Comparison of ENCODE assay signal across 13 cellular contexts in genomic region chr2:179252439-179252838, GRCh38. TPM values are rescaled to one million over a fixed set of nuclear protein-coding genes. Genes with fewer than 3 reads are reported as not detected.
DNase-seq lines count a peak whose midpoint lies in the region; ATAC-seq lines count a peak whose summit lies in the region.
"Had no signal": no experiment of that assay in that cellular context is flagged by ENCODE, and none has a peak within 500 bp of the region (broad histone marks: within the 10 kb centered on the region; RNA-seq: fewer than 3 reads in every experiment).

No MANE protein-coding gene starts in this region.

- H3K36me3 Mint-ChIP-seq in activated naive CD8-positive, alpha-beta T cell: peaks cover 3% of the 10 kb centered on the region
- no peaks in the 10 kb centered on the region for H3K36me3 Mint-ChIP-seq in activated naive CD8-positive, alpha-beta T cell treated with anti-CD3 and anti-CD28 coated beads for 36 hours
- peaks cover 3% of the 10 kb centered on the region for H3K36me3 Mint-ChIP-seq in T-helper 17 cell (ENCODE audit: low read depth)

- H3K4me1 ChIP-seq in subcutaneous abdominal adipose tissue (ENCODE audit: control insufficient read depth in 5 of 5, insufficient read depth in 5 of 5, low read length in 5 of 5): peaks cover 0 to 47% (median 21%) of the 10 kb centered on the region in 5 donors

- peak; percentile 22 for ATAC-seq in HG02678 (IDR thresholded peaks at IDR 0.05; ENCODE audit: unreplicated experiment)
- ATAC-seq in T-helper 17 cell: no peak
- ATAC-seq: gastrocnemius medialis had no signal

- H3K4me3 ChIP-seq in subcutaneous abdominal adipose tissue (ENCODE audit: low read depth in 1 of 5, low read length in 5 of 5): no peak overlapping the region
- H3K4me3 ChIP-seq: gastrocnemius medialis, tibial nerve had no signal

- H3K9me3 ChIP-seq in T-helper 17 cell (ENCODE audit: control insufficient read depth, low read length, poor library complexity, severe bottlenecking) (no peaks in the 10 kb centered on the region), subcutaneous abdominal adipose tissue (ENCODE audit: control insufficient read depth in 5 of 5, low read length in 5 of 5) (no peaks in the 10 kb centered on the region)
- H3K9me3 ChIP-seq: gastrocnemius medialis had no signal

- H3K9me3 Mint-ChIP-seq in activated naive CD8-positive, alpha-beta T cell (ENCODE audit: low read depth): peaks cover 8% of the 10 kb centered on the region
- H3K9me3 Mint-ChIP-seq in activated naive CD8-positive, alpha-beta T cell treated with anti-CD3 and anti-CD28 coated beads for 36 hours: peaks cover 5% of the 10 kb centered on the region

- no peak overlapping the region for H3K4me3 Mint-ChIP-seq in activated naive CD8-positive, alpha-beta T cell
- no peak overlapping the region for H3K4me3 Mint-ChIP-seq in activated naive CD8-positive, alpha-beta T cell treated with anti-CD3 and anti-CD28 coated beads for 36 hours
- H3K4me3 Mint-ChIP-seq in T-helper 17 cell: no peak overlapping the region

- peaks cover 7% of the 10 kb centered on the region for H3K27me3 Mint-ChIP-seq in activated naive CD8-positive, alpha-beta T cell
- H3K27me3 Mint-ChIP-seq in activated naive CD8-positive, alpha-beta T cell treated with anti-CD3 and anti-CD28 coated beads for 36 hours: no peaks in the 10 kb centered on the region
- H3K27me3 Mint-ChIP-seq in T-helper 17 cell: no peaks in the 10 kb centered on the region

- no peak for DNase-seq in activated naive CD8-positive, alpha-beta T cell treated with anti-CD3 and anti-CD28 coated beads for 36 hours
- no peak for DNase-seq in T-helper 17 cell
- no peak for DNase-seq in globus pallidus (ENCODE audit: low spot score)
- no peak for DNase-seq in COR-L47 (lab: John Stamatoyannopoulos, UW)
- no peak for DNase-seq in NCI-H345 (lab: John Stamatoyannopoulos, UW)
- DNase-seq: DMS153; gastrocnemius medialis; midbrain; stimulated activated CD4-positive, alpha-beta T cell treated with anti-CD3 and anti-CD28 coated beads, Interleukin-12 subunit alpha, Interleukin-12 subunit beta, amount 100 ng/mL, for 4 hours had no signal

- peak overlapping the region in 1 of 5 donors; percentile 42 for H3K9ac ChIP-seq in subcutaneous abdominal adipose tissue (ENCODE audit: low read length in 5 of 5)

- H3K27ac Mint-ChIP-seq in activated naive CD8-positive, alpha-beta T cell: peak overlapping the region; percentile 52
- H3K27ac Mint-ChIP-seq in activated naive CD8-positive, alpha-beta T cell treated with anti-CD3 and anti-CD28 coated beads for 36 hours: no peak overlapping the region
- peak overlapping the region; percentile 55 for H3K27ac Mint-ChIP-seq in T-helper 17 cell

- peak overlapping the region; percentile 35 for H3K27ac ChIP-seq in subcutaneous abdominal adipose tissue (ENCODE audit: low read depth, low read length)
- H3K27ac ChIP-seq: gastrocnemius medialis, tibial nerve had no signal

- H3K27me3 ChIP-seq in subcutaneous abdominal adipose tissue (ENCODE audit: control insufficient read depth in 5 of 5, insufficient read depth in 4 of 5, low read length in 5 of 5): no peaks in the 10 kb centered on the region
- H3K27me3 ChIP-seq: gastrocnemius medialis, tibial nerve had no signal

- peaks cover 0 to 10% (median 0%) of the 10 kb centered on the region in 5 donors for H3K36me3 ChIP-seq in subcutaneous abdominal adipose tissue (ENCODE audit: control insufficient read depth in 5 of 5, insufficient read depth in 5 of 5, low read length in 5 of 5)
- H3K36me3 ChIP-seq: gastrocnemius medialis had no signal

- H3K4me1 Mint-ChIP-seq in activated naive CD8-positive, alpha-beta T cell (ENCODE audit: low read depth): peaks cover 36% of the 10 kb centered on the region
- H3K4me1 Mint-ChIP-seq in activated naive CD8-positive, alpha-beta T cell treated with anti-CD3 and anti-CD28 coated beads for 36 hours: peaks cover 34% of the 10 kb centered on the region
- H3K4me1 Mint-ChIP-seq in T-helper 17 cell: peaks cover 13% of the 10 kb centered on the region

RNA-seq across cellular contexts. Expression of gene SESTD1, which starts 12.2 kb away (rescaled TPM):
- 1 to 10 TPM; 4.4 to 5.7 TPM for total RNA-seq in activated naive CD8-positive, alpha-beta T cell treated with anti-CD3 and anti-CD28 coated beads for 36 hours
- 10 to 100 TPM; 16.1 to 16.3 TPM for total RNA-seq in T-helper 17 cell
